ENCODE assay signal across 13 cellular contexts in genomic region chr2:6080837-6081541, GRCh38.
A peak's percentile ranks its signal among the peaks of the same experiment; 100 is the strongest.
DNase-seq lines count a peak whose midpoint lies in the region; ATAC-seq and TF ChIP-seq lines count a peak whose summit lies in the region.
"Had no signal": no experiment of that assay in that cellular context is flagged by ENCODE, and none has a peak within 500 bp of the region (broad histone marks: within the 10 kb centered on the region; RNA-seq: fewer than 3 reads in every experiment).

No MANE protein-coding gene starts in this region.

- H3F3A ChIP-seq in PC-9 (ENCODE audit: insufficient read depth, low read depth), result no peaks in the 10 kb centered on the region
- no peaks in the 10 kb centered on the region for H3F3A ChIP-seq in GM23248 (ENCODE audit: insufficient read depth)

- peak overlapping the region; percentile 64 for H2AFZ ChIP-seq in PC-9
- no peak overlapping the region for H2AFZ ChIP-seq in GM23248

- TF ChIP-seq CTCF in PC-9 (conservative IDR thresholded peaks at IDR 0.05) (no peak), heart left ventricle (IDR thresholded peaks at IDR 0.05) (no peak), WTC11 (IDR thresholded peaks at IDR 0.05) (no peak)

- BruUV-seq in PC-9 (replicated peaks; lab: Mats Ljungman, UMichigan), result no TSS peak

- DNase-seq in NCI-H2107 treated with DMSO at 0.1 percent for 48 hours (lab: John Stamatoyannopoulos, UW; ENCODE audit: unreplicated experiment) (peak; percentile 75), NCI-H2107 (lab: John Stamatoyannopoulos, UW) (no peak), PC-9 (no peak), heart left ventricle (peak in 3 of 5 donors; percentile 14 to 31 (median 30)), GM23248 (no peak), sciatic nerve (ENCODE audit: low spot score) (no peak), WTC11 (ENCODE audit: low spot score) (no peak)
- DNase-seq: Caco-2, H9, lower lobe of right lung, ovary, Peyer's patch had no signal

- H3K9me3 Mint-ChIP-seq in WTC11, result peaks cover 88% of the 10 kb centered on the region

- H3K4me2 ChIP-seq in PC-9 (peak overlapping the region; percentile 53), GM23248 (ENCODE audit: unreplicated experiment) (no peak overlapping the region)

- no peak for TF ChIP-seq POLR2A in heart left ventricle (IDR thresholded peaks at IDR 0.05)

- peak; percentile 32 to 62 (median 51) for ATAC-seq in heart left ventricle
- no peak for ATAC-seq in sciatic nerve
- no peak for ATAC-seq in WTC11
- ATAC-seq: lower lobe of right lung had no signal

- H3K4me3 Mint-ChIP-seq in WTC11, result no peak overlapping the region
- H3K4me3 Mint-ChIP-seq: H9 had no signal

- no peak overlapping the region for H3K9ac ChIP-seq in GM23248

- CTCF ChIA-PET in PC-9 (lab: Charles Lee), result no interaction called here
- CTCF ChIA-PET in WTC11 (lab: Charles Lee), result no interaction called here

- H3K4me1 Mint-ChIP-seq in WTC11, result no peaks in the 10 kb centered on the region

- H3K4me1 ChIP-seq in PC-9 (replicated peaks; ENCODE audit: insufficient read depth) (no peaks in the 10 kb centered on the region), heart left ventricle (peaks cover 0 to 3% (median 0%) of the 10 kb centered on the region in 12 donors), GM23248 (ENCODE audit: insufficient read depth) (no peaks in the 10 kb centered on the region)
- H3K4me1 ChIP-seq: Caco-2, lower lobe of right lung, Peyer's patch had no signal

- 45 to 64% (median 53%) methylated on average over 18 to 20 of the region's 20 CpGs for WGBS in heart left ventricle, 4 donors
- 42 to 45% methylated on average over 20 of the region's 20 CpGs for WGBS in GM23248 (ENCODE audit: low coverage in 1 of 2, low lambda C conversion rate in 2 of 2, missing lambda C conversion rate in 2 of 2), 2 experiments

- no peaks in the 10 kb centered on the region for H3K9me3 ChIP-seq in PC-9 (ENCODE audit: insufficient read depth, low read depth)
- no peaks in the 10 kb centered on the region for H3K9me3 ChIP-seq in heart left ventricle
- no peaks in the 10 kb centered on the region for H3K9me3 ChIP-seq in GM23248 (ENCODE audit: low read depth)
- H3K9me3 ChIP-seq: lower lobe of right lung, ovary, Peyer's patch had no signal

- POLR2A ChIA-PET in PC-9 (lab: Charles Lee; ENCODE audit: unreplicated experiment), result no interaction called here
- POLR2A ChIA-PET in WTC11 (lab: Charles Lee), result no interaction called here

- peaks cover 14% of the 10 kb centered on the region for H3K27me3 Mint-ChIP-seq in WTC11 (ENCODE audit: low read depth)

- H3K27ac Mint-ChIP-seq in WTC11, result no peak overlapping the region
- H3K27ac Mint-ChIP-seq: H9 had no signal

- no peaks in the 10 kb centered on the region for H3K36me3 ChIP-seq in PC-9 (ENCODE audit: low read depth)
- no peaks in the 10 kb centered on the region for H3K36me3 ChIP-seq in heart left ventricle
- H3K36me3 ChIP-seq in GM23248 (ENCODE audit: low read depth), result no peaks in the 10 kb centered on the region
- H3K36me3 ChIP-seq: lower lobe of right lung, ovary, Peyer's patch had no signal

- H3K27ac ChIP-seq in PC-9 (no peak overlapping the region), heart left ventricle (no peak overlapping the region), temporal lobe (ENCODE audit: low read depth, low read length) (peak overlapping the region; percentile 83), GM23248 (no peak overlapping the region)
- H3K27ac ChIP-seq: lower lobe of right lung, ovary, Peyer's patch had no signal

- in situ Hi-C loops in GM23248 (cut with MboI), result no loop called here

- H3K9me2 ChIP-seq in PC-9 (ENCODE audit: insufficient read depth) (no peaks in the 10 kb centered on the region), GM23248 (ENCODE audit: insufficient read depth) (no peaks in the 10 kb centered on the region)

- H4K20me1 ChIP-seq in PC-9 (ENCODE audit: insufficient read depth) (no peaks in the 10 kb centered on the region), GM23248 (ENCODE audit: insufficient read depth) (no peaks in the 10 kb centered on the region)

- H3K36me3 Mint-ChIP-seq in WTC11, result peaks cover 80% of the 10 kb centered on the region

- peaks cover 19% of the 10 kb centered on the region for H3K27me3 ChIP-seq in PC-9 (ENCODE audit: insufficient read depth, low read depth)
- no peaks in the 10 kb centered on the region for H3K27me3 ChIP-seq in heart left ventricle
- no peaks in the 10 kb centered on the region for H3K27me3 ChIP-seq in GM23248 (replicated peaks; ENCODE audit: insufficient read depth)
- H3K27me3 ChIP-seq: ovary, Peyer's patch had no signal

- H3K79me2 ChIP-seq in PC-9 (ENCODE audit: low read depth) (no peaks in the 10 kb centered on the region), GM23248 (ENCODE audit: insufficient read depth) (no peaks in the 10 kb centered on the region)

- H3K4me3 ChIP-seq in PC-9, result peak overlapping the region; percentile 26; the same call in 1 of the 2 replicates
- H3K4me3 ChIP-seq in heart left ventricle, result no peak overlapping the region
- no peak overlapping the region for H3K4me3 ChIP-seq in GM23248
- H3K4me3 ChIP-seq: lower lobe of right lung, ovary had no signal

- intact Hi-C loops in PC-9 (cut with micrococcal nuclease; ENCODE audit: unreplicated experiment) (no loop called here), heart left ventricle (cut with DNase I) (no loop called here), sciatic nerve (cut with DNase I) (no loop called here)

TF ChIP-seq in WTC11, 78 proteins besides CTCF, POLR2A, EP300 and RAD21 (continues in another document):
- TF ChIP-seq ZNF416 (CRISPR knock-in tag; IDR thresholded peaks at IDR 0.05), result no peak
- no peak for TF ChIP-seq TP53 (CRISPR knock-in tag; IDR thresholded peaks at IDR 0.05)
- no peak for TF ChIP-seq ZNF671 (CRISPR knock-in tag; IDR thresholded peaks at IDR 0.05)
- TF ChIP-seq PRDM15 (CRISPR knock-in tag; IDR thresholded peaks at IDR 0.05), result no peak
- TF ChIP-seq MLX (CRISPR knock-in tag; IDR thresholded peaks at IDR 0.05), result no peak
- no peak for TF ChIP-seq AFF4 (CRISPR knock-in tag; IDR thresholded peaks at IDR 0.05; ENCODE audit: borderline replicate concordance)
- no peak for TF ChIP-seq EMX1 (CRISPR knock-in tag; IDR thresholded peaks at IDR 0.05)

Comparison
In these comparisons a context has a peak if more than half of its experiments do, and no peak if none do; other contexts are left out.
1. DNase-seq: peak in NCI-H2107 treated with DMSO at 0.1 percent for 48 hours (single experiment) and heart left ventricle (3 of 5); none in NCI-H2107 (single experiment), PC-9 (0 of 2), GM23248 (single experiment), sciatic nerve (single experiment) and WTC11 (single experiment).
2. ATAC-seq: peak in heart left ventricle (4 of 4); none in sciatic nerve (single experiment) and WTC11 (single experiment).